Comparison of ENCODE assay signal across 23 cellular contexts in the genomic region with DNA sequence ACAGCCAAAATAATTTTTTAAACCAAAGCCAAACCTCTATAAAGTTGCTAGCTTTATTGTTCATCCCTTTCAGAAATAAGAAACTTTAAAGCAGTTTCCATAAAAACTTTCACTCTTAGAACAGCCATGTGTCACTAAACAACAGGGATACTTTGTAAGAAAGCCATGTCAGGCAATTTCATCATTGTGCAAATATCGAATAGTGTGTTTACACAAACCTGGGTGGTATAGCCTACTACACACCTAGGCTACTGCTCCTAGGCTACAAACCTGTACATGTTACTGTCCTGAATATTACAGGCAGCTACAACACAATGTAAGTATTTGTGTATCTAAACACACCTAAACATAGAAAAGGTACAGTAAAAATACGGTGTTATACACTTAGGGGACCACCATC.
"Had no signal": no experiment of that assay in that cellular context is flagged by ENCODE, and none has a peak within 500 bp of the region (broad histone marks: within the 10 kb centered on the region; RNA-seq: fewer than 3 reads in every experiment).

No MANE protein-coding gene starts in this region.

- H3K9me3 ChIP-seq: left lung, right lobe of liver, testis, transverse colon had no signal

- H3K27ac ChIP-seq: left lung, right lobe of liver, testis, transverse colon had no signal

- H3K27me3 ChIP-seq: left lung, right lobe of liver, testis, transverse colon had no signal

- ATAC-seq: activated T-cell treated with anti-CD3 and anti-CD28 coated beads, Interleukin-2, amount 50 U/mL, for 72 hours; esophagus mucosa; left lung had no signal

- DNase-seq: activated CD4-positive, alpha-beta T cell treated with anti-CD3 and anti-CD28 coated beads for 4 hours; activated CD4-positive, alpha-beta T cell treated with anti-CD3 and anti-CD28 coated beads, Interleukin-2, amount 50 U/mL, for 4 hours; activated effector memory CD4-positive, alpha-beta T cell treated with Interleukin-2 at 50 U/mL for 16 hours; activated naive CD4-positive, alpha-beta T cell treated with anti-CD3 and anti-CD28 coated beads for 36 hours; activated naive CD8-positive, alpha-beta T cell treated with anti-CD3 and anti-CD28 coated beads, Interleukin-2, amount 10 ng/mL, durations not matched to agents 7 days and 5 days; activated T-cell treated with anti-CD3 and anti-CD28 coated beads for 4 hours; activated T-cell treated with anti-CD3 and anti-CD28 coated beads, Interleukin-2, amount 50 U/mL, for 72 hours; amniotic stem cell; central memory CD4-positive, alpha-beta T cell; foreskin fibroblast; head of caudate nucleus; hypothalamus; kidney glomerular epithelial cell; left lung; mesendoderm; posterior cingulate gyrus; right lobe of liver; stimulated activated CD4-positive, alpha-beta T cell treated with anti-CD3 and anti-CD28 coated beads, Interleukin-2, amount 100 ng/mL, for 48 hours; stimulated activated naive CD4-positive, alpha-beta T cell treated with Interleukin-2 at 50 U/mL for 16 hours; testis; transverse colon had no signal

- H3K4me3 ChIP-seq: left lung, lung, right lobe of liver, testis, transverse colon had no signal

- H3K4me1 ChIP-seq: left lung, testis had no signal
